ENCODE assay signal across 1 cellular context in genomic region chr2:241072151-241072550, GRCh38.
TF ChIP-seq lines count a peak whose summit lies in the region.

No MANE protein-coding gene starts in this region.

TF ChIP-seq in IMR-90, 13 proteins besides CTCF, POLR2A, EP300 and RAD21 (continued from another document):
- TF ChIP-seq FOS (IDR thresholded peaks at IDR 0.05; ENCODE audit: low read depth, low read length) (no peak), ELK1 (IDR thresholded peaks at IDR 0.05; ENCODE audit: borderline replicate concordance, low read depth, low read length) (no peak), RCOR1 (IDR thresholded peaks at IDR 0.05; ENCODE audit: insufficient replicate concordance, low read length) (no peak), USF2 (IDR thresholded peaks at IDR 0.05; ENCODE audit: low read depth, low read length) (no peak), CEBPB (IDR thresholded peaks at IDR 0.05; ENCODE audit: low read depth, low read length) (no peak), NFE2L2 (IDR thresholded peaks at IDR 0.05; ENCODE audit: low read depth, low read length) (no peak), SMC3 (IDR thresholded peaks at IDR 0.05; ENCODE audit: low read depth, low read length) (no peak)
TF ChIP-seq in IMR-90: peak in this region for 0.
